ENCODE assay signal across 1 cellular context in the genomic region with DNA sequence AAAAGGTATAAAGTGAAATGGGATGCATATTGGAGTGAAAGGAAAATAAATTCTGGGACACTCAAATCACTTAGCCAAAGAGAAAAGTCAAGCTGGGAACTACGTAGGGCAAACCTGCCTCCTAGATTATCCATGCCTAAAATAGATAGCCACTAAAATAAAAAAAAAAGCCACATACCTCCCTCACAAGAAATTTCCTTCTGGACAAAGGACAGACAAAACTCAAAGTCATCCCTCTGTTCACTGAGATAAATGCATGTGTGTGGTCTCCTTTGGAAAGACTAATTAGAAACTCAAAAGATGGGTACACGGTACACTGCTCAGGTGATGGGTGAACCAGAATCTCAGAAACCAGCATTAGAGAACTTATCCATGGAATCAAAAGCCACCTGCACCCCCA.
TF ChIP-seq lines count a peak whose summit lies in the region.

No MANE protein-coding gene starts in this region.

TF ChIP-seq in K562, 482 proteins besides CTCF, POLR2A, EP300 and RAD21 (continued from another document and continues in another):
- TF ChIP-seq, protein P1, sequence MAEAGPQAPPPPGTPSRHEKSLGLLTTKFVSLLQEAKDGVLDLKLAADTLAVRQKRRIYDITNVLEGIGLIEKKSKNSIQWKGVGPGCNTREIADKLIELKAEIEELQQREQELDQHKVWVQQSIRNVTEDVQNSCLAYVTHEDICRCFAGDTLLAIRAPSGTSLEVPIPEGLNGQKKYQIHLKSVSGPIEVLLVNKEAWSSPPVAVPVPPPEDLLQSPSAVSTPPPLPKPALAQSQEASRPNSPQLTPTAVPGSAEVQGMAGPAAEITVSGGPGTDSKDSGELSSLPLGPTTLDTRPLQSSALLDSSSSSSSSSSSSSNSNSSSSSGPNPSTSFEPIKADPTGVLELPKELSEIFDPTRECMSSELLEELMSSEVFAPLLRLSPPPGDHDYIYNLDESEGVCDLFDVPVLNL (CRISPR knock-in tag; IDR thresholded peaks at IDR 0.05; ENCODE audit: low read depth): no peak
- TF ChIP-seq, protein P2, sequence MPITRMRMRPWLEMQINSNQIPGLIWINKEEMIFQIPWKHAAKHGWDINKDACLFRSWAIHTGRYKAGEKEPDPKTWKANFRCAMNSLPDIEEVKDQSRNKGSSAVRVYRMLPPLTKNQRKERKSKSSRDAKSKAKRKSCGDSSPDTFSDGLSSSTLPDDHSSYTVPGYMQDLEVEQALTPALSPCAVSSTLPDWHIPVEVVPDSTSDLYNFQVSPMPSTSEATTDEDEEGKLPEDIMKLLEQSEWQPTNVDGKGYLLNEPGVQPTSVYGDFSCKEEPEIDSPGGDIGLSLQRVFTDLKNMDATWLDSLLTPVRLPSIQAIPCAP (CRISPR knock-in tag; IDR thresholded peaks at IDR 0.05; ENCODE audit: borderline replicate concordance): no peak
- TF ChIP-seq RCOR1 (IDR thresholded peaks at IDR 0.05; ENCODE audit: borderline replicate concordance in 1 of 2, low read depth in 2 of 2, low read length in 2 of 2) (no peak), C11orf30 (IDR thresholded peaks at IDR 0.05; ENCODE audit: low read depth) (peak; percentile 53; the same call in 1 of the 2 replicates), SRF (CRISPR knock-in tag; IDR thresholded peaks at IDR 0.05) (no peak), GABPB1 (CRISPR knock-in tag; IDR thresholded peaks at IDR 0.05) (no peak), ZEB2 (IDR thresholded peaks at IDR 0.05) (0 out of 2 replicates have a peak, but pooled peaks have one; percentile 13), CBX3 (IDR thresholded peaks at IDR 0.05; ENCODE audit: borderline replicate concordance in 1 of 2, low read length in 2 of 2) (no peak), MAZ (CRISPR knock-in tag; conservative IDR thresholded peaks at IDR 0.05 in 1 of 2, IDR thresholded peaks at IDR 0.05 in 1 of 2) (no peak), RFX5 (IDR thresholded peaks at IDR 0.05; ENCODE audit: low read depth, low read length) (no peak), PTBP1 (IDR thresholded peaks at IDR 0.05; ENCODE audit: low read depth, low read length) (no peak), EHMT2 (IDR thresholded peaks at IDR 0.05) (no peak), DNMT1 (IDR thresholded peaks at IDR 0.05) (no peak), KDM1A (IDR thresholded peaks at IDR 0.05) (no peak), ZNF717 (CRISPR knock-in tag; IDR thresholded peaks at IDR 0.05) (no peak), ZNF583 (CRISPR knock-in tag; IDR thresholded peaks at IDR 0.05) (no peak), ZNF24 (IDR thresholded peaks at IDR 0.05) (no peak), ZNF232 (CRISPR knock-in tag; IDR thresholded peaks at IDR 0.05) (no peak), BRF1 (IDR thresholded peaks at IDR 0.05; ENCODE audit: borderline replicate concordance, extremely low read depth, insufficient read length) (no peak), HDAC3 (IDR thresholded peaks at IDR 0.05; ENCODE audit: borderline replicate concordance, partially characterized antibody) (no peak), SIRT6 (IDR thresholded peaks at IDR 0.05; ENCODE audit: low read depth, low read length) (no peak), PURB (CRISPR knock-in tag; IDR thresholded peaks at IDR 0.05; ENCODE audit: low read depth) (no peak), CAMTA2 (CRISPR knock-in tag; conservative IDR thresholded peaks at IDR 0.05) (no peak), PHB2 (IDR thresholded peaks at IDR 0.05; ENCODE audit: low read depth) (no peak), KAT8 (IDR thresholded peaks at IDR 0.05; ENCODE audit: low read depth) (no peak), ZNF134 (CRISPR knock-in tag; conservative IDR thresholded peaks at IDR 0.05) (no peak), RUNX1 (IDR thresholded peaks at IDR 0.05; ENCODE audit: low read depth) (no peak), MXI1 (IDR thresholded peaks at IDR 0.05; ENCODE audit: low read depth, low read length) (no peak), ZFP36 (IDR thresholded peaks at IDR 0.05; ENCODE audit: low read depth, low read length, partially characterized antibody) (no peak), ZNF217 (CRISPR knock-in tag; IDR thresholded peaks at IDR 0.05) (no peak), NFXL1 (CRISPR knock-in tag; IDR thresholded peaks at IDR 0.05) (no peak), ZNF57 (CRISPR knock-in tag; IDR thresholded peaks at IDR 0.05) (no peak), RBM17 (IDR thresholded peaks at IDR 0.05; ENCODE audit: borderline replicate concordance, low read depth, low read length) (no peak), BACH1 (tag; IDR thresholded peaks at IDR 0.05) (no peak), NR2C1 (IDR thresholded peaks at IDR 0.05) (no peak), NR2C1 (tag; IDR thresholded peaks at IDR 0.05) (no peak)
- TF ChIP-seq, protein P3, sequence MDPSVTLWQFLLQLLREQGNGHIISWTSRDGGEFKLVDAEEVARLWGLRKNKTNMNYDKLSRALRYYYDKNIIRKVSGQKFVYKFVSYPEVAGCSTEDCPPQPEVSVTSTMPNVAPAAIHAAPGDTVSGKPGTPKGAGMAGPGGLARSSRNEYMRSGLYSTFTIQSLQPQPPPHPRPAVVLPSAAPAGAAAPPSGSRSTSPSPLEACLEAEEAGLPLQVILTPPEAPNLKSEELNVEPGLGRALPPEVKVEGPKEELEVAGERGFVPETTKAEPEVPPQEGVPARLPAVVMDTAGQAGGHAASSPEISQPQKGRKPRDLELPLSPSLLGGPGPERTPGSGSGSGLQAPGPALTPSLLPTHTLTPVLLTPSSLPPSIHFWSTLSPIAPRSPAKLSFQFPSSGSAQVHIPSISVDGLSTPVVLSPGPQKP (CRISPR knock-in tag; IDR thresholded peaks at IDR 0.05): no peak
- TF ChIP-seq, protein P4, sequence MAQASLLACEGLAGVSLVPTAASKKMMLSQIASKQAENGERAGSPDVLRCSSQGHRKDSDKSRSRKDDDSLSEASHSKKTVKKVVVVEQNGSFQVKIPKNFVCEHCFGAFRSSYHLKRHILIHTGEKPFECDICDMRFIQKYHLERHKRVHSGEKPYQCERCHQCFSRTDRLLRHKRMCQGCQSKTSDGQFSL (CRISPR knock-in tag; IDR thresholded peaks at IDR 0.05): no peak
- TF ChIP-seq, protein P4 (tag; IDR thresholded peaks at IDR 0.05): no peak
- TF ChIP-seq, protein P5, sequence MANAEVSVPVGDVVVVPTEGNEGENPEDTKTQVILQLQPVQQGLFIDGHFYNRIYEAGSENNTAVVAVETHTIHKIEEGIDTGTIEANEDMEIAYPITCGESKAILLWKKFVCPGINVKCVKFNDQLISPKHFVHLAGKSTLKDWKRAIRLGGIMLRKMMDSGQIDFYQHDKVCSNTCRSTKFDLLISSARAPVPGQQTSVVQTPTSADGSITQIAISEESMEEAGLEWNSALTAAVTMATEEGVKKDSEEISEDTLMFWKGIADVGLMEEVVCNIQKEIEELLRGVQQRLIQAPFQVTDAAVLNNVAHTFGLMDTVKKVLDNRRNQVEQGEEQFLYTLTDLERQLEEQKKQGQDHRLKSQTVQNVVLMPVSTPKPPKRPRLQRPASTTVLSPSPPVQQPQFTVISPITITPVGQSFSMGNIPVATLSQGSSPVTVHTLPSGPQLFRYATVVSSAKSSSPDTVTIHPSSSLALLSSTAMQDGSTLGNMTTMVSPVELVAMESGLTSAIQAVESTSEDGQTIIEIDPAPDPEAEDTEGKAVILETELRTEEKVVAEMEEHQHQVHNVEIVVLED (CRISPR knock-in tag; IDR thresholded peaks at IDR 0.05): no peak
- TF ChIP-seq, protein P6, sequence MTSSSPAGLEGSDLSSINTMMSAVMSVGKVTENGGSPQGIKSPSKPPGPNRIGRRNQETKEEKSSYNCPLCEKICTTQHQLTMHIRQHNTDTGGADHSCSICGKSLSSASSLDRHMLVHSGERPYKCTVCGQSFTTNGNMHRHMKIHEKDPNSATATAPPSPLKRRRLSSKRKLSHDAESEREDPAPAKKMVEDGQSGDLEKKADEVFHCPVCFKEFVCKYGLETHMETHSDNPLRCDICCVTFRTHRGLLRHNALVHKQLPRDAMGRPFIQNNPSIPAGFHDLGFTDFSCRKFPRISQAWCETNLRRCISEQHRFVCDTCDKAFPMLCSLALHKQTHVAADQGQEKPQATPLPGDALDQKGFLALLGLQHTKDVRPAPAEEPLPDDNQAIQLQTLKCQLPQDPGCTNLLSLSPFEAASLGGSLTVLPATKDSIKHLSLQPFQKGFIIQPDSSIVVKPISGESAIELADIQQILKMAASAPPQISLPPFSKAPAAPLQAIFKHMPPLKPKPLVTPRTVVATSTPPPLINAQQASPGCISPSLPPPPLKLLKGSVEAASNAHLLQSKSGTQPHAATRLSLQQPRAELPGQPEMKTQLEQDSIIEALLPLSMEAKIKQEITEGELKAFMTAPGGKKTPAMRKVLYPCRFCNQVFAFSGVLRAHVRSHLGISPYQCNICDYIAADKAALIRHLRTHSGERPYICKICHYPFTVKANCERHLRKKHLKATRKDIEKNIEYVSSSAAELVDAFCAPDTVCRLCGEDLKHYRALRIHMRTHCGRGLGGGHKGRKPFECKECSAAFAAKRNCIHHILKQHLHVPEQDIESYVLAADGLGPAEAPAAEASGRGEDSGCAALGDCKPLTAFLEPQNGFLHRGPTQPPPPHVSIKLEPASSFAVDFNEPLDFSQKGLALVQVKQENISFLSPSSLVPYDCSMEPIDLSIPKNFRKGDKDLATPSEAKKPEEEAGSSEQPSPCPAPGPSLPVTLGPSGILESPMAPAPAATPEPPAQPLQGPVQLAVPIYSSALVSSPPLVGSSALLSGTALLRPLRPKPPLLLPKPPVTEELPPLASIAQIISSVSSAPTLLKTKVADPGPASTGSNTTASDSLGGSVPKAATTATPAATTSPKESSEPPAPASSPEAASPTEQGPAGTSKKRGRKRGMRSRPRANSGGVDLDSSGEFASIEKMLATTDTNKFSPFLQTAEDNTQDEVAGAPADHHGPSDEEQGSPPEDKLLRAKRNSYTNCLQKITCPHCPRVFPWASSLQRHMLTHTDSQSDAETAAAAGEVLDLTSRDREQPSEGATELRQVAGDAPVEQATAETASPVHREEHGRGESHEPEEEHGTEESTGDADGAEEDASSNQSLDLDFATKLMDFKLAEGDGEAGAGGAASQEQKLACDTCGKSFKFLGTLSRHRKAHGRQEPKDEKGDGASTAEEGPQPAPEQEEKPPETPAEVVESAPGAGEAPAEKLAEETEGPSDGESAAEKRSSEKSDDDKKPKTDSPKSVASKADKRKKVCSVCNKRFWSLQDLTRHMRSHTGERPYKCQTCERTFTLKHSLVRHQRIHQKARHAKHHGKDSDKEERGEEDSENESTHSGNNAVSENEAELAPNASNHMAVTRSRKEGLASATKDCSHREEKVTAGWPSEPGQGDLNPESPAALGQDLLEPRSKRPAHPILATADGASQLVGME (CRISPR knock-in tag; IDR thresholded peaks at IDR 0.05): no peak
- TF ChIP-seq, protein P7, sequence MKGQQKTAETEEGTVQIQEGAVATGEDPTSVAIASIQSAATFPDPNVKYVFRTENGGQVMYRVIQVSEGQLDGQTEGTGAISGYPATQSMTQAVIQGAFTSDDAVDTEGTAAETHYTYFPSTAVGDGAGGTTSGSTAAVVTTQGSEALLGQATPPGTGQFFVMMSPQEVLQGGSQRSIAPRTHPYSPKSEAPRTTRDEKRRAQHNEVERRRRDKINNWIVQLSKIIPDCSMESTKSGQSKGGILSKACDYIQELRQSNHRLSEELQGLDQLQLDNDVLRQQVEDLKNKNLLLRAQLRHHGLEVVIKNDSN (CRISPR knock-in tag; IDR thresholded peaks at IDR 0.05): no peak
- TF ChIP-seq, protein P8, sequence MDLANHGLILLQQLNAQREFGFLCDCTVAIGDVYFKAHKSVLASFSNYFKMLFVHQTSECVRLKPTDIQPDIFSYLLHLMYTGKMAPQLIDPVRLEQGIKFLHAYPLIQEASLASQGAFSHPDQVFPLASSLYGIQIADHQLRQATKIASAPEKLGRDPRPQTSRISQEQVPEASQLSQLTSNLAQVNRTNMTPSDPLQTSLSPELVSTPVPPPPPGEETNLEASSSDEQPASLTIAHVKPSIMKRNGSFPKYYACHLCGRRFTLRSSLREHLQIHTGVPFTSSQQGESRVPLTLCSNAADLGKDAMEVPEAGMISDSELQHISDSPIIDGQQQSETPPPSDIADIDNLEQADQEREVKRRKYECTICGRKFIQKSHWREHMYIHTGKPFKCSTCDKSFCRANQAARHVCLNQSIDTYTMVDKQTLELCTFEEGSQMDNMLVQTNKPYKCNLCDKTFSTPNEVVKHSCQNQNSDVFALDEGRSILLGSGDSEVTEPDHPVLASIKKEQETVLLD (IDR thresholded peaks at IDR 0.05): no peak
- TF ChIP-seq, protein P9, sequence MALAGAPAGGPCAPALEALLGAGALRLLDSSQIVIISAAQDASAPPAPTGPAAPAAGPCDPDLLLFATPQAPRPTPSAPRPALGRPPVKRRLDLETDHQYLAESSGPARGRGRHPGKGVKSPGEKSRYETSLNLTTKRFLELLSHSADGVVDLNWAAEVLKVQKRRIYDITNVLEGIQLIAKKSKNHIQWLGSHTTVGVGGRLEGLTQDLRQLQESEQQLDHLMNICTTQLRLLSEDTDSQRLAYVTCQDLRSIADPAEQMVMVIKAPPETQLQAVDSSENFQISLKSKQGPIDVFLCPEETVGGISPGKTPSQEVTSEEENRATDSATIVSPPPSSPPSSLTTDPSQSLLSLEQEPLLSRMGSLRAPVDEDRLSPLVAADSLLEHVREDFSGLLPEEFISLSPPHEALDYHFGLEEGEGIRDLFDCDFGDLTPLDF (CRISPR knock-in tag; IDR thresholded peaks at IDR 0.05): no peak
